Comparison of ENCODE assay signal across 15 cellular contexts in genomic region chr4:73741140-73741749, GRCh38. TPM values are rescaled to one million over a fixed set of nuclear protein-coding genes. Genes with fewer than 3 reads are reported as not detected.
A peak's percentile ranks its signal among the peaks of the same experiment; 100 is the strongest.
DNase-seq lines count a peak whose midpoint lies in the region; ATAC-seq and TF ChIP-seq lines count a peak whose summit lies in the region.
"Had no signal": no experiment of that assay in that cellular context is flagged by ENCODE, and none has a peak within 500 bp of the region (broad histone marks: within the 10 kb centered on the region; RNA-seq: fewer than 3 reads in every experiment).

No MANE protein-coding gene starts in this region.

- no peak for TF ChIP-seq CTCF in MCF 10A (IDR thresholded peaks at IDR 0.05; ENCODE audit: unreplicated experiment)
- no peak for TF ChIP-seq CTCF in breast epithelium (IDR thresholded peaks at IDR 0.05)

- peaks cover 0 to 4% of the 10 kb centered on the region in 2 donors for H3K9me3 ChIP-seq in breast epithelium
- H3K9me3 ChIP-seq: tibial artery had no signal

- H3K27me3 ChIP-seq in breast epithelium: no peaks in the 10 kb centered on the region
- H3K27me3 ChIP-seq: cardiac muscle cell, tibial artery had no signal

- no peak for DNase-seq in MCF 10A (ENCODE audit: unreplicated experiment)
- DNase-seq in breast epithelium (ENCODE audit: low spot score in 2 of 2): no peak
- peak; percentile 63 for DNase-seq in OCI-M1 (lab: John Stamatoyannopoulos, UW)
- DNase-seq in epithelial cell of prostate (ENCODE audit: low read depth, low spot score): no peak
- no peak for DNase-seq in activated CD4-positive, alpha-beta T cell treated with anti-CD3 and anti-CD28 coated beads for 4 hours
- no peak for DNase-seq in left lobe of liver (ENCODE audit: low spot score)
- DNase-seq: activated CD8-positive, alpha-beta memory T cell treated with anti-CD3 and anti-CD28 coated beads, Interleukin-2, amount 50 U/mL, for 4 hours; activated naive CD4-positive, alpha-beta T cell treated with anti-CD3 and anti-CD28 coated beads, Interleukin-2, amount 10 ng/mL, durations not matched to agents 7 days and 5 days; islet precursor cell; NCI-H2171 treated with DMSO at 0.1 percent for 48 hours; stimulated activated CD4-positive, alpha-beta T cell treated with anti-CD3 and anti-CD28 coated beads, Interleukin-4, amount 100 ng/mL, for 4 hours had no signal

- no TSS peak for BruUV-seq in MCF 10A (replicated peaks; lab: Mats Ljungman, UMichigan)

- H3K27me3 Mint-ChIP-seq in MCF 10A (ENCODE audit: insufficient read depth, unreplicated experiment): no peaks in the 10 kb centered on the region
- H3K27me3 Mint-ChIP-seq in activated T-helper 17 cell treated with anti-CD3 and anti-CD28 coated beads, Interleukin-2, amount 50 U/mL, for 72 hours: no peaks in the 10 kb centered on the region
- H3K27me3 Mint-ChIP-seq: activated naive CD4-positive, alpha-beta T cell treated with anti-CD3 and anti-CD28 coated beads, Interleukin-2, amount 10 ng/mL, durations not matched to agents 7 days and 5 days had no signal

- H3K27ac Mint-ChIP-seq in MCF 10A (ENCODE audit: low read depth, unreplicated experiment): peak overlapping the region; percentile 35
- H3K27ac Mint-ChIP-seq in activated T-helper 17 cell treated with anti-CD3 and anti-CD28 coated beads, Interleukin-2, amount 50 U/mL, for 72 hours: no peak overlapping the region
- H3K27ac Mint-ChIP-seq: activated naive CD4-positive, alpha-beta T cell treated with anti-CD3 and anti-CD28 coated beads, Interleukin-2, amount 10 ng/mL, durations not matched to agents 7 days and 5 days had no signal

- peak overlapping the region; percentile 70 for H3K4me3 Mint-ChIP-seq in MCF 10A (ENCODE audit: unreplicated experiment)
- H3K4me3 Mint-ChIP-seq in activated T-helper 17 cell treated with anti-CD3 and anti-CD28 coated beads, Interleukin-2, amount 50 U/mL, for 72 hours: no peak overlapping the region
- H3K4me3 Mint-ChIP-seq: activated naive CD4-positive, alpha-beta T cell treated with anti-CD3 and anti-CD28 coated beads, Interleukin-2, amount 10 ng/mL, durations not matched to agents 7 days and 5 days had no signal

- no peak for ATAC-seq in activated T-helper 17 cell treated with anti-CD3 and anti-CD28 coated beads, Interleukin-2, amount 50 U/mL, for 72 hours (replicated peaks)
- ATAC-seq in left lobe of liver (no peak), esophagus mucosa (no peak)

- H3K4me1 Mint-ChIP-seq in MCF 10A (ENCODE audit: insufficient read depth, unreplicated experiment): peaks cover 18% of the 10 kb centered on the region
- no peaks in the 10 kb centered on the region for H3K4me1 Mint-ChIP-seq in activated T-helper 17 cell treated with anti-CD3 and anti-CD28 coated beads, Interleukin-2, amount 50 U/mL, for 72 hours
- H3K4me1 Mint-ChIP-seq: activated naive CD4-positive, alpha-beta T cell treated with anti-CD3 and anti-CD28 coated beads, Interleukin-2, amount 10 ng/mL, durations not matched to agents 7 days and 5 days had no signal

- H3K4me3 ChIP-seq in breast epithelium: no peak overlapping the region
- H3K4me3 ChIP-seq: cardiac muscle cell, tibial artery had no signal

- intact Hi-C loops in MCF 10A (cut with micrococcal nuclease) (no loop called here), breast epithelium (cut with DNase I; ENCODE audit: low total_unique reads) (no loop called here)

- no peaks in the 10 kb centered on the region for H3K4me1 ChIP-seq in breast epithelium

- POLR2A ChIA-PET in MCF 10A (lab: Yijun Ruan, JAX): interaction anchor here (0.6 to 2.0 kb wide), 7 partner anchors 29 to 373 kb away, joined by 3 to 8 read pairs (median 5); no protein-coding TSS in a partner anchor

- peaks cover 14% of the 10 kb centered on the region for H3K9me3 Mint-ChIP-seq in MCF 10A (ENCODE audit: unreplicated experiment)
- peaks cover 3% of the 10 kb centered on the region for H3K9me3 Mint-ChIP-seq in activated T-helper 17 cell treated with anti-CD3 and anti-CD28 coated beads, Interleukin-2, amount 50 U/mL, for 72 hours
- H3K9me3 Mint-ChIP-seq: activated naive CD4-positive, alpha-beta T cell treated with anti-CD3 and anti-CD28 coated beads, Interleukin-2, amount 10 ng/mL, durations not matched to agents 7 days and 5 days had no signal

- H3K36me3 ChIP-seq in breast epithelium: no peaks in the 10 kb centered on the region
- H3K36me3 ChIP-seq: cardiac muscle cell, tibial artery had no signal

- CTCF ChIA-PET in MCF 10A (lab: Yijun Ruan, JAX): interaction anchor here (1.0 to 2.4 kb wide), 2 partner anchors 12 to 18 kb away, joined by 4 to 10 read pairs; no protein-coding TSS in a partner anchor

- H3K36me3 Mint-ChIP-seq in MCF 10A (ENCODE audit: insufficient read depth, unreplicated experiment): peaks cover 20% of the 10 kb centered on the region
- H3K36me3 Mint-ChIP-seq in activated T-helper 17 cell treated with anti-CD3 and anti-CD28 coated beads, Interleukin-2, amount 50 U/mL, for 72 hours (ENCODE audit: low read depth): no peaks in the 10 kb centered on the region
- H3K36me3 Mint-ChIP-seq: activated naive CD4-positive, alpha-beta T cell treated with anti-CD3 and anti-CD28 coated beads, Interleukin-2, amount 10 ng/mL, durations not matched to agents 7 days and 5 days had no signal

- no peak for TF ChIP-seq POLR2A in breast epithelium (IDR thresholded peaks at IDR 0.05)

- H3K27ac ChIP-seq in breast epithelium (no peak overlapping the region), epithelial cell of prostate (peak overlapping the region; percentile 45)
- H3K27ac ChIP-seq: cardiac muscle cell, tibial artery had no signal

RNA-seq across cellular contexts. Expression of gene CXCL8, which starts 0.9 kb away (rescaled TPM):
- 17.0 and 36.2 TPM in 2 replicates for total RNA-seq in MCF 10A (2022)
- 10 to 100 TPM in 1 of 3 donors, 1 to 10 TPM in 1, under 1 TPM in 1; 0.64 to 33.7 (median 2.6) TPM for total RNA-seq in breast epithelium
- total RNA-seq in activated T-helper 17 cell treated with anti-CD3 and anti-CD28 coated beads, Interleukin-2, amount 50 U/mL, for 72 hours: 10 to 100 TPM; 11.9 to 14.5 TPM
- 0.28 TPM for total RNA-seq in left lobe of liver
- 3.2 TPM for total RNA-seq in esophagus mucosa
- total RNA-seq: cardiac muscle cell had no signal
